In genomic region chr13:47133024-47133445, GRCh38 we compare ENCODE assay signal across 23 cellular contexts.
A peak's percentile ranks its signal among the peaks of the same experiment; 100 is the strongest.
DNase-seq lines count a peak whose midpoint lies in the region; ATAC-seq and TF ChIP-seq lines count a peak whose summit lies in the region.
"Had no signal": no experiment of that assay in that cellular context is flagged by ENCODE, and none has a peak within 500 bp of the region (broad histone marks: within the 10 kb centered on the region; RNA-seq: fewer than 3 reads in every experiment).

No MANE protein-coding gene starts in this region.

- H3K4me3 Mint-ChIP-seq in chondrocyte (ENCODE audit: unreplicated experiment) (no peak overlapping the region), type B pancreatic cell (peak overlapping the region; percentile 16)
- H3K4me3 Mint-ChIP-seq in stimulated activated effector memory CD8-positive, alpha-beta T cell treated with anti-CD3 and anti-CD28 coated beads, Interleukin-12 subunit alpha, Interleukin-12 subunit beta, amount 100 ng/mL, for 72 hours: no peak overlapping the region
- H3K4me3 Mint-ChIP-seq: CD4-positive, alpha-beta T cell had no signal

- 0 to 4% methylated on average over 1 of the region's 1 CpG for WGBS in GM23248 (ENCODE audit: low coverage in 1 of 2, low lambda C conversion rate in 2 of 2, missing lambda C conversion rate in 2 of 2), 2 experiments

- in situ Hi-C loops in GM23248 (cut with MboI): no loop called here

- H3K36me3 Mint-ChIP-seq in chondrocyte (ENCODE audit: low read depth): no peaks in the 10 kb centered on the region
- no peaks in the 10 kb centered on the region for H3K36me3 Mint-ChIP-seq in type B pancreatic cell
- H3K36me3 Mint-ChIP-seq in stimulated activated effector memory CD8-positive, alpha-beta T cell treated with anti-CD3 and anti-CD28 coated beads, Interleukin-12 subunit alpha, Interleukin-12 subunit beta, amount 100 ng/mL, for 72 hours: no peaks in the 10 kb centered on the region

- H3K4me2 ChIP-seq in GM23248 (ENCODE audit: unreplicated experiment) (peak overlapping the region; percentile 2), osteoblast (ENCODE audit: insufficient read depth, low read length) (no peak overlapping the region)
- H3K4me2 ChIP-seq: A549, BLaER1, KMS-11 had no signal

- H3K27ac Mint-ChIP-seq in chondrocyte (ENCODE audit: unreplicated experiment): peak overlapping the region; percentile 49
- H3K27ac Mint-ChIP-seq in type B pancreatic cell: no peak overlapping the region
- H3K27ac Mint-ChIP-seq in stimulated activated effector memory CD8-positive, alpha-beta T cell treated with anti-CD3 and anti-CD28 coated beads, Interleukin-12 subunit alpha, Interleukin-12 subunit beta, amount 100 ng/mL, for 72 hours: no peak overlapping the region
- H3K27ac Mint-ChIP-seq: CD4-positive, alpha-beta T cell had no signal

- H3K36me3 ChIP-seq in GM23248 (ENCODE audit: low read depth) (no peaks in the 10 kb centered on the region), osteoblast (ENCODE audit: insufficient read depth, low read length) (no peaks in the 10 kb centered on the region)
- H3K36me3 ChIP-seq: BLaER1 had no signal

- no peaks in the 10 kb centered on the region for H3K27me3 ChIP-seq in GM23248 (replicated peaks; ENCODE audit: insufficient read depth)
- H3K27me3 ChIP-seq in osteoblast (ENCODE audit: insufficient read depth, low read length): no peaks in the 10 kb centered on the region
- H3K27me3 ChIP-seq: BLaER1 had no signal

- H3K27me3 Mint-ChIP-seq in chondrocyte (ENCODE audit: low read depth): peaks cover 4% of the 10 kb centered on the region
- H3K27me3 Mint-ChIP-seq in type B pancreatic cell: peaks cover 2% of the 10 kb centered on the region
- H3K27me3 Mint-ChIP-seq: CD4-positive, alpha-beta T cell had no signal

- TF ChIP-seq CTCF in chondrocyte (IDR thresholded peaks at IDR 0.05): no peak
- TF ChIP-seq CTCF in fibroblast of pulmonary artery (IDR thresholded peaks at IDR 0.05; ENCODE audit: low read length, missing control alignments): no peak
- no peak for TF ChIP-seq CTCF in type B pancreatic cell (conservative IDR thresholded peaks at IDR 0.05)
- TF ChIP-seq CTCF in osteoblast (IDR thresholded peaks at IDR 0.05; ENCODE audit: extremely low read depth, low read depth, low read length): no peak

- peaks cover 10% of the 10 kb centered on the region; the same call in 1 of the 2 replicates for H3K4me1 ChIP-seq in GM23248 (ENCODE audit: insufficient read depth)
- no peaks in the 10 kb centered on the region for H3K4me1 ChIP-seq in osteoblast (ENCODE audit: insufficient read depth, low read length)
- H3K4me1 ChIP-seq: A549, Caco-2 had no signal

- DNase-seq in GM23248 (no peak), chondrocyte (ENCODE audit: low spot score) (no peak), fibroblast of pulmonary artery (ENCODE audit: low read depth) (peak; percentile 15), type B pancreatic cell (ENCODE audit: extremely low spot score, unreplicated experiment) (no peak), osteoblast (ENCODE audit: insufficient read length, low spot score, missing footprints) (no peak)
- DNase-seq in stimulated activated effector memory CD8-positive, alpha-beta T cell treated with anti-CD3 and anti-CD28 coated beads, Interleukin-12 subunit alpha, Interleukin-12 subunit beta, amount 100 ng/mL, for 72 hours (ENCODE audit: low spot score in 2 of 2): no peak
- DNase-seq: Caco-2; CD4-positive, alpha-beta T cell; DND-41; H7; IMR-90; NCI-H1092 treated with DMSO at 0.1 percent for 48 hours; NCI-H1436 treated with DMSO at 0.1 percent for 48 hours; NCI-H1930; NCI-H226; NCI-H510A treated with DMSO at 0.1 percent for 48 hours; NCI-H748 treated with DMSO at 0.1 percent for 48 hours; SIG-M5 had no signal

- H3K9ac ChIP-seq in GM23248: no peak overlapping the region
- H3K9ac ChIP-seq: BLaER1, KMS-11 had no signal

- H3K9me2 ChIP-seq in GM23248 (ENCODE audit: insufficient read depth): no peaks in the 10 kb centered on the region

- H3K4me1 Mint-ChIP-seq in chondrocyte (ENCODE audit: low read depth): peaks cover 16% of the 10 kb centered on the region
- H3K4me1 Mint-ChIP-seq in type B pancreatic cell (ENCODE audit: unreplicated experiment): peaks cover 30% of the 10 kb centered on the region
- no peaks in the 10 kb centered on the region for H3K4me1 Mint-ChIP-seq in stimulated activated effector memory CD8-positive, alpha-beta T cell treated with anti-CD3 and anti-CD28 coated beads, Interleukin-12 subunit alpha, Interleukin-12 subunit beta, amount 100 ng/mL, for 72 hours

- H3K4me3 ChIP-seq in GM23248: no peak overlapping the region
- H3K4me3 ChIP-seq in fibroblast of pulmonary artery (replicated peaks; ENCODE audit: low read depth, low read length): no peak overlapping the region
- no peak overlapping the region for H3K4me3 ChIP-seq in osteoblast (ENCODE audit: insufficient read depth, low read length)
- H3K4me3 ChIP-seq: A549, BLaER1 had no signal

- H3K27ac ChIP-seq in GM23248: no peak overlapping the region
- H3K27ac ChIP-seq in osteoblast (ENCODE audit: low read depth, low read length): no peak overlapping the region
- H3K27ac ChIP-seq: A549, BLaER1, KMS-11, RWPE1 had no signal

- peak overlapping the region; percentile 17 for H2AFZ ChIP-seq in GM23248
- H2AFZ ChIP-seq in osteoblast (ENCODE audit: low read length): no peak overlapping the region

- H3K79me2 ChIP-seq in GM23248 (ENCODE audit: insufficient read depth) (no peaks in the 10 kb centered on the region), osteoblast (ENCODE audit: insufficient read depth, low read length) (no peaks in the 10 kb centered on the region)

- no peaks in the 10 kb centered on the region for H3K9me3 ChIP-seq in GM23248 (ENCODE audit: low read depth)
- H3K9me3 ChIP-seq in osteoblast (ENCODE audit: low read depth, low read length): no peaks in the 10 kb centered on the region
- H3K9me3 ChIP-seq: A549, BLaER1, Caco-2 had no signal

- H3K9me3 Mint-ChIP-seq in chondrocyte (ENCODE audit: low read depth): no peaks in the 10 kb centered on the region
- H3K9me3 Mint-ChIP-seq in type B pancreatic cell: peaks cover 3% of the 10 kb centered on the region
- H3K9me3 Mint-ChIP-seq in stimulated activated effector memory CD8-positive, alpha-beta T cell treated with anti-CD3 and anti-CD28 coated beads, Interleukin-12 subunit alpha, Interleukin-12 subunit beta, amount 100 ng/mL, for 72 hours: no peaks in the 10 kb centered on the region
- H3K9me3 Mint-ChIP-seq: CD4-positive, alpha-beta T cell had no signal

- no peaks in the 10 kb centered on the region for H3F3A ChIP-seq in GM23248 (ENCODE audit: insufficient read depth)

- H4K20me1 ChIP-seq in GM23248 (ENCODE audit: insufficient read depth): no peaks in the 10 kb centered on the region
- H4K20me1 ChIP-seq in osteoblast (ENCODE audit: insufficient read depth, low read length): no peaks in the 10 kb centered on the region
- H4K20me1 ChIP-seq: BLaER1 had no signal

- ATAC-seq in GM19455 (IDR thresholded peaks at IDR 0.05; ENCODE audit: unreplicated experiment): no peak
- ATAC-seq in stimulated activated effector memory CD8-positive, alpha-beta T cell treated with anti-CD3 and anti-CD28 coated beads, Interleukin-12 subunit alpha, Interleukin-12 subunit beta, amount 100 ng/mL, for 72 hours: no peak
- ATAC-seq: A549 had no signal
